ENCODE assay signal across 12 cellular contexts in genomic region chr15:44976183-44976582, GRCh38. TPM values are rescaled to one million over a fixed set of nuclear protein-coding genes. Genes with fewer than 3 reads are reported as not detected.
"Had no signal": no experiment of that assay in that cellular context is flagged by ENCODE, and none has a peak within 500 bp of the region (broad histone marks: within the 10 kb centered on the region; RNA-seq: fewer than 3 reads in every experiment).

No MANE protein-coding gene starts in this region.

RNA-seq across cellular contexts. Expression of gene TERB2, which starts 19.7 kb away (rescaled TPM):
- total RNA-seq: activated CD4-positive, alpha-beta T cell treated with anti-CD3 and anti-CD28 coated beads, Interleukin-2, amount 10 ng/mL, durations not matched to agents 7 days and 5 days; activated CD8-positive, alpha-beta T cell treated with anti-CD3 and anti-CD28 coated beads, Interleukin-2, amount 10 ng/mL, durations not matched to agents 7 days and 5 days; activated naive CD8-positive, alpha-beta T cell treated with anti-CD3 and anti-CD28 coated beads, Interleukin-2, amount 10 ng/mL, durations not matched to agents 7 days and 5 days; activated T-helper 2 cell treated with anti-CD3 and anti-CD28 coated beads, Interferon-gamma antibody, Interleukin-2, Interleukin-4, amounts not matched to agents 10 μg/mL and 5 μg/mL and 100 μg/mL, durations not matched to agents 14 hours and 24 hours and 36 hours; ascending aorta; cardiac muscle cell; chondrocyte; M059J; NCI-H460; PC-3; Peyer's patch; SJSA1 had no signal
